Comparison of ENCODE assay signal across 8 cellular contexts in the genomic region with DNA sequence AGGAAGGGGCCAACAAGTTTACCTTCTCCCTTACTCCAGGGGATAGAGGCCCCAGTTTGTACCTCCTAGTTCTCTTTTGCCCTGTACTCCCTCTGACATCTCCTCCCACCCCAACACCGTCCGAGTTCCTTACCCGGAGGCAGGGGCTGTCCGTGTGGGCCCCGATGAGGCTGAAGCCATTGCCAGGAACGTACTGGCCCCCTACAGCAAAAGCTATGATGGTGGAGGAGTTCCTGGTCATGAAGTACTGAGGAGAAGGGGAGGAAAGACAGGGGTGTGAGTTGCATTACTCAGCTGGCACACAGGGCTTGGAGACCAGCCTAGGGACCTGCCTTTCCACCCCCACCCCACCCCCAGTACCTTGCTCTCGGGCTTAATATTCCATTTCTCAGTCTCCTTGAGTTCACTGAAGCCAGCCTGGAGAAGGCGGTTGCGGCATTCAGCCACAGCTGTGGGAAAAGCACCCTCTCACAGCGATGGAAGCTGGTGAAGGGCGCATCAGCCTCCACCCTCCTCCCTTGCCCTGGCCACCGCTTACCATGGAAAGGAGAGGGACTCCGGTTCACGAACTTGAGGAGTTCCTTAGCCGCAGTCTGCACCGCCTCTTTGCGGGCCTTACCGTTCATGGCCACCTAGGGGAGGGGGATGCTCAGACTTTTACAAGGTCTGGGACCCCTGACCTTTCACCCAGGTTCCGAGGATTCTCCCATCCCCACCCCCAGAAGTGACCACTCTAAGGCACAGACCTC. TPM values are rescaled to one million over a fixed set of nuclear protein-coding genes. Genes with fewer than 3 reads are reported as not detected.
DNase-seq lines count a peak whose midpoint lies in the region; ATAC-seq and TF ChIP-seq lines count a peak whose summit lies in the region.

No MANE protein-coding gene starts in this region.

- H3K27me3 Mint-ChIP-seq in GM23338 (ENCODE audit: insufficient read depth, low read depth, poor library complexity) = peaks cover 6% of the 10 kb centered on the region

- H3K4me2 ChIP-seq in GM23338 (peak overlapping the region; percentile 91), skeletal muscle satellite cell (ENCODE audit: low read length) (peak overlapping the region; percentile 99)

- H3K36me3 ChIP-seq in GM23338 (ENCODE audit: insufficient read depth) = 0 out of 2 replicates have a peak, but pooled peaks cover 4% of the 10 kb centered on the region
- peaks cover 34% of the 10 kb centered on the region for H3K36me3 ChIP-seq in WERI-Rb-1
- H3K36me3 ChIP-seq in skeletal muscle satellite cell (ENCODE audit: insufficient read depth, low read length) = peaks cover 47% of the 10 kb centered on the region

- H3K9ac ChIP-seq in skeletal muscle satellite cell (ENCODE audit: low read depth, low read length) = peak overlapping the region; percentile 96

- H4K20me1 ChIP-seq in GM23338 (replicated peaks; ENCODE audit: insufficient read depth) = no peaks in the 10 kb centered on the region

- DNase-seq in GM23338 (ENCODE audit: low spot score) (no peak), WERI-Rb-1 (no peak), fibroblast of villous mesenchyme (ENCODE audit: low read depth) (no peak), NCI-H2029 treated with DMSO at 0.1 percent for 48 hours (lab: John Stamatoyannopoulos, UW) (no peak), HK-2 (ENCODE audit: unreplicated experiment) (no peak)

- peaks cover 33% of the 10 kb centered on the region for H3K36me3 Mint-ChIP-seq in GM23338 (ENCODE audit: low read depth)

- H3K9me3 ChIP-seq in WERI-Rb-1 (ENCODE audit: severe bottlenecking) (peaks cover 6% of the 10 kb centered on the region), skeletal muscle satellite cell (replicated peaks; ENCODE audit: low read length) (no peaks in the 10 kb centered on the region)

- peaks cover 7% of the 10 kb centered on the region; the same call in 1 of the 2 replicates for H3F3A ChIP-seq in GM23338 (replicated peaks; ENCODE audit: low read depth)

- no peaks in the 10 kb centered on the region for H3K9me3 Mint-ChIP-seq in GM23338

- peak; percentile 19 for ATAC-seq in GM23338
- no peak for ATAC-seq in GM18868 (IDR thresholded peaks at IDR 0.05; ENCODE audit: unreplicated experiment)
- no peak for ATAC-seq in HG03571 (IDR thresholded peaks at IDR 0.05; ENCODE audit: unreplicated experiment)

- no peaks in the 10 kb centered on the region for H3K4me1 ChIP-seq in GM23338 (ENCODE audit: insufficient read depth)
- H3K4me1 ChIP-seq in skeletal muscle satellite cell (ENCODE audit: control insufficient read depth, insufficient read depth, low read length) = peaks cover 12% of the 10 kb centered on the region

- H3K27ac ChIP-seq in GM23338 (ENCODE audit: low read depth) (no peak overlapping the region; the same call in 1 of the 2 replicates), WERI-Rb-1 (peak overlapping the region; percentile 85)

- H2AFZ ChIP-seq in GM23338 = peak overlapping the region; percentile 96

- H3K4me3 ChIP-seq in GM23338 = peak overlapping the region; percentile 85
- H3K4me3 ChIP-seq in WERI-Rb-1 (ENCODE audit: low read depth, low read length) = peak overlapping the region; percentile 69
- peak overlapping the region; percentile 86 for H3K4me3 ChIP-seq in fibroblast of villous mesenchyme (ENCODE audit: low read depth, low read length)
- H3K4me3 ChIP-seq in skeletal muscle satellite cell (ENCODE audit: low read length) = peak overlapping the region; percentile 97

- peaks cover 7% of the 10 kb centered on the region for H3K4me1 Mint-ChIP-seq in GM23338

- H3K79me2 ChIP-seq in GM23338 (replicated peaks; ENCODE audit: insufficient read depth) = no peaks in the 10 kb centered on the region

- TF ChIP-seq CTCF in GM23338 (conservative IDR thresholded peaks at IDR 0.05; ENCODE audit: low read depth in 2 of 2) (0 out of 4 replicates have a peak, but pooled peaks of 1 of the 2 experiments have one; percentile 8), WERI-Rb-1 (IDR thresholded peaks at IDR 0.05; ENCODE audit: low read depth, low read length) (no peak), fibroblast of villous mesenchyme (IDR thresholded peaks at IDR 0.05; ENCODE audit: insufficient read depth, low read depth, low read length) (no peak)

- H3K27ac Mint-ChIP-seq in GM23338 = peak overlapping the region; percentile 96

- H3K27me3 ChIP-seq in GM23338 (ENCODE audit: insufficient read depth) = no peaks in the 10 kb centered on the region
- H3K27me3 ChIP-seq in WERI-Rb-1 (ENCODE audit: insufficient read depth, low read depth, severe bottlenecking) = no peaks in the 10 kb centered on the region
- H3K27me3 ChIP-seq in skeletal muscle satellite cell (ENCODE audit: control insufficient read depth, insufficient read depth, low read length) = peaks cover 3% of the 10 kb centered on the region

- peak overlapping the region; percentile 94 for H3K4me3 Mint-ChIP-seq in GM23338

- no peaks in the 10 kb centered on the region for H3K9me2 ChIP-seq in GM23338 (ENCODE audit: insufficient read depth)

TF ChIP-seq in GM23338, 12 proteins besides CTCF, POLR2A, EP300 and RAD21 (continues in another document):
- TF ChIP-seq ZNF462 (CRISPR knock-in tag; IDR thresholded peaks at IDR 0.05) = no peak

RNA-seq across cellular contexts. Expression of gene DNPEP, which starts 1.0 kb away (rescaled TPM):
- total RNA-seq in GM23338 (2014; rRNA removed; shearing (Covaris generic)) = 58.8 and 67.9 TPM in 2 replicates
- 44.9 and 49.2 TPM in 2 replicates for polyA plus RNA-seq in GM23338 (2016; fragmentation: Nextera tagmentation; extraction: Ambion mirVana)
- 64.8 and 65.7 TPM in 2 replicates for total RNA-seq in fibroblast of villous mesenchyme
- total RNA-seq in skeletal muscle satellite cell (2012; rRNA removed) = 69.5 and 79.3 TPM in 2 replicates

RNA-seq across cellular contexts. Expression of gene DES, which starts 31.5 kb away (rescaled TPM):
- total RNA-seq in GM23338 (2014; rRNA removed; shearing (Covaris generic)) = 2.0 and 6.1 TPM in 2 replicates
- 1.0 and 1.3 TPM in 2 replicates for polyA plus RNA-seq in GM23338 (2016; fragmentation: Nextera tagmentation; extraction: Ambion mirVana)
- 20.7 and 35.8 TPM in 2 replicates for total RNA-seq in fibroblast of villous mesenchyme
- total RNA-seq in skeletal muscle satellite cell (2012; rRNA removed) = 73.8 and 446 TPM in 2 replicates

RNA-seq across cellular contexts. Expression of gene SPEG, which starts 47.9 kb away (rescaled TPM):
- total RNA-seq in GM23338 (2014; rRNA removed; shearing (Covaris generic)) = 32.4 and 32.6 TPM in 2 replicates
- polyA plus RNA-seq in GM23338 (2016; fragmentation: Nextera tagmentation; extraction: Ambion mirVana) = 12.6 and 12.9 TPM in 2 replicates
- total RNA-seq in fibroblast of villous mesenchyme = 46.7 and 48.8 TPM in 2 replicates
- total RNA-seq in skeletal muscle satellite cell (2012; rRNA removed) = 9.6 and 11.4 TPM in 2 replicates

RNA-seq across cellular contexts. Expression of gene RESP18, which starts 54.2 kb away (rescaled TPM):
- total RNA-seq in GM23338 (2014; rRNA removed; shearing (Covaris generic)) = not detected in 2 replicates
- not detected in 2 replicates for polyA plus RNA-seq in GM23338 (2016; fragmentation: Nextera tagmentation; extraction: Ambion mirVana)
- not detected in 2 replicates for total RNA-seq in fibroblast of villous mesenchyme
- not detected in 2 replicates for total RNA-seq in skeletal muscle satellite cell (2012; rRNA removed)
